Comparison of ENCODE assay signal across 8 cellular contexts in the genomic region with DNA sequence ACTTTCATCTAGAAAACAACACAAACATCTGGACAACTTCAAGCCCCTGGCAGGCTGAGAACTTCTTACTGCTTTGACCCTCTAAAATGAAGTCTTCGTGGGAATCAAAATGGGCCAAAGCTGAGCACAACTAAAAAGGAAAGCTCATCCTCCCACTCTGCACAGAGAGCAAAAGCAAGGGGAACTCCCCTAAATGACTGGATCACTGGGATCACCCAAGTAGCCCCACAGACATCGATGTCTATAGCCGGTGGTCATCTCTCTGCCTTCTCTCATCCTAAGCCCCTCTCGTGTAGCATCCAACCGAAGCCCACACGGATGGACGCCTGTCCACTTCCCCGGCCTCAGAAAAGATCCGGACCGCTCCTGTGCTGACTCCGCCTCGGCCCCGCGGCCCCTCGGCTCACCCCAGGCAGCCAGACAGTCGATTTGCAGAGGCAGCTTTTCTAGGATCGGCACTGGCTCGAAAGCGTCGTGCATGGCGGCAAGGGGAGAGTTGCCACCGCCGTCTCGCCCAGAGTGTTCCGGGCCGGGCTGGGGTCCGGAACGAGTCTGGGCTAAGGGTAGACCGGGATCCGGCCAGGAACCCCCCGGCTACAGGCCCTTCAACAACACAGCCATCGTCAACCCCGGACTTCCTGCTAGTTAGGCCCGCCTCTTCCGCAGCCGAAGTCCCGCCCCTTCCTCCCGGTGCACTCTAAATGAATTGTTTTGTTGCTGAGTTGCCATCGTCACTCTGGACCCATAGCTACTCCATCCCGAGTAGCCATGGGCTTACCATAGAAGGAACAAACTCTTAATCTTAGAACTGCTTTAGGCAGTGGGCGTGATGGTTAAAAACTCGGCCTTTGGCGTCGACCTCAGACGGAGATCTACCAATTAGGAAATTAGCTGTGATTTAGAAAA. TPM values are rescaled to one million over a fixed set of nuclear protein-coding genes. Genes with fewer than 3 reads are reported as not detected.
A peak's percentile ranks its signal among the peaks of the same experiment; 100 is the strongest.
DNase-seq lines count a peak whose midpoint lies in the region; ATAC-seq lines count a peak whose summit lies in the region.

A gene with protein sequence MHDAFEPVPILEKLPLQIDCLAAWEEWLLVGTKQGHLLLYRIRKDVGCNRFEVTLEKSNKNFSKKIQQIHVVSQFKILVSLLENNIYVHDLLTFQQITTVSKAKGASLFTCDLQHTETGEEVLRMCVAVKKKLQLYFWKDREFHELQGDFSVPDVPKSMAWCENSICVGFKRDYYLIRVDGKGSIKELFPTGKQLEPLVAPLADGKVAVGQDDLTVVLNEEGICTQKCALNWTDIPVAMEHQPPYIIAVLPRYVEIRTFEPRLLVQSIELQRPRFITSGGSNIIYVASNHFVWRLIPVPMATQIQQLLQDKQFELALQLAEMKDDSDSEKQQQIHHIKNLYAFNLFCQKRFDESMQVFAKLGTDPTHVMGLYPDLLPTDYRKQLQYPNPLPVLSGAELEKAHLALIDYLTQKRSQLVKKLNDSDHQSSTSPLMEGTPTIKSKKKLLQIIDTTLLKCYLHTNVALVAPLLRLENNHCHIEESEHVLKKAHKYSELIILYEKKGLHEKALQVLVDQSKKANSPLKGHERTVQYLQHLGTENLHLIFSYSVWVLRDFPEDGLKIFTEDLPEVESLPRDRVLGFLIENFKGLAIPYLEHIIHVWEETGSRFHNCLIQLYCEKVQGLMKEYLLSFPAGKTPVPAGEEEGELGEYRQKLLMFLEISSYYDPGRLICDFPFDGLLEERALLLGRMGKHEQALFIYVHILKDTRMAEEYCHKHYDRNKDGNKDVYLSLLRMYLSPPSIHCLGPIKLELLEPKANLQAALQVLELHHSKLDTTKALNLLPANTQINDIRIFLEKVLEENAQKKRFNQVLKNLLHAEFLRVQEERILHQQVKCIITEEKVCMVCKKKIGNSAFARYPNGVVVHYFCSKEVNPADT (minus strand): TSS at position 631 of the 906 bp plus-strand sequence. CDS start 151 bp downstream, at position 480.

- no peaks in the 10 kb centered on the region for H3K9me3 ChIP-seq in BLaER1

- H3K4me3 ChIP-seq in BLaER1 = peak within 1 kb of the TSS; percentile 86

- DNase-seq in NCI-H69 (lab: John Stamatoyannopoulos, UW) (peak; percentile 79), dermis blood vessel endothelial cell (peak; percentile 93), left lobe of liver (ENCODE audit: low spot score) (peak; percentile 75)
- DNase-seq in activated CD4-positive, alpha-beta T cell treated with anti-CD3 and anti-CD28 coated beads, Interleukin-2, amount 50 U/mL, for 24 hours (ENCODE audit: low read depth in 1 of 2, low spot score in 1 of 2) = peak; percentile 52 to 81
- DNase-seq in stimulated activated CD4-positive, alpha-beta T cell treated with anti-CD3 and anti-CD28 coated beads, Interleukin-2, amount 100 ng/mL, for 24 hours = peak; percentile 85 to 86

- H4K20me1 ChIP-seq in BLaER1 = peaks cover 8% of the 10 kb centered on the region; the same call in 1 of the 2 replicates

- peak within 1 kb of the TSS; percentile 89 for H3K4me2 ChIP-seq in BLaER1

- peaks cover 54% of the 10 kb centered on the region for H3K36me3 ChIP-seq in BLaER1

- peak within 1 kb of the TSS; percentile 86 for H3K27ac ChIP-seq in BLaER1

- H3K9ac ChIP-seq in BLaER1 = peak within 1 kb of the TSS; percentile 89

- peaks cover 23% of the 10 kb centered on the region for H3K4me1 ChIP-seq in BLaER1

- no peaks in the 10 kb centered on the region for H3K27me3 ChIP-seq in BLaER1

- peak; percentile 85 for ATAC-seq in GM19324 (IDR thresholded peaks at IDR 0.05; ENCODE audit: low FRiP score, unreplicated experiment)
- peak; percentile 66 for ATAC-seq in HG03469 (IDR thresholded peaks at IDR 0.05; ENCODE audit: unreplicated experiment)
- peak; percentile 98 for ATAC-seq in left lobe of liver

RNA-seq across cellular contexts. Expression of the gene that starts here (rescaled TPM):
- total RNA-seq in dermis blood vessel endothelial cell = 47.0 and 53.4 TPM in 2 replicates
- 21.4 TPM for total RNA-seq in left lobe of liver

Comparison
In these comparisons a context has a peak if more than half of its experiments do, and no peak if none do; other contexts are left out.
1. Peak in every context shown above with its lines: DNase-seq, ATAC-seq, H3K4me3 ChIP-seq and H3K27ac ChIP-seq.